16 cellular contexts compared by ENCODE assay signal in the genomic region with DNA sequence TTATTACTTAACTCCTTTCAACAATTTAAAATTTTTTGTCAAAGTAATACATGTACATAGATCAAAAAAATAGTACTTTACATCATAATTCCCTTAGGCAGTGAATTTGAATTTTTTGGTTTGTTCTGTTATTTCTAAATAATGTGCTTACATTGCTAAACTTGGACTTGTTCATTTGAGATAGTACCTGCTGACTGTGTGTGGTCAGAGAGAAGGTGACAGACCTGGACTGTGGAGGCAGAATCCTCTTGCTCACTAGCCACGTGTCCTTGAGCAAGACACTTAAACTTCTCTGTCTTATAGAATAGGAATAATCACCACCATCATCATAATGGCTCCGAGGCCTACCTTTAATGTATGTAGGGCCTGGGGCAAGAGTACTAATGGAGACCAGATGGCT.
"Had no signal": no experiment of that assay in that cellular context is flagged by ENCODE, and none has a peak within 500 bp of the region (broad histone marks: within the 10 kb centered on the region; RNA-seq: fewer than 3 reads in every experiment).

No MANE protein-coding gene starts in this region.

- H3K27ac ChIP-seq: adrenal gland, cardiac muscle cell, esophagus muscularis mucosa had no signal

- H3K36me3 ChIP-seq: adrenal gland, cardiac muscle cell had no signal

- ATAC-seq: activated naive CD4-positive, alpha-beta T cell treated with anti-CD3 and anti-CD28 coated beads, Interleukin-2, amount 50 U/mL, for 72 hours had no signal

- H3K9me3 Mint-ChIP-seq: activated naive CD4-positive, alpha-beta T cell treated with anti-CD3 and anti-CD28 coated beads, Interleukin-2, amount 50 U/mL, for 72 hours; nephron; stimulated activated naive CD8-positive, alpha-beta T cell treated with anti-CD3 and anti-CD28 coated beads, Interleukin-15, Interleukin-2, amounts not matched to agents 100 ng/mL and 50 ng/mL, for 24 hours had no signal

- DNase-seq: activated CD4-positive, alpha-beta T cell treated with anti-CD3 and anti-CD28 coated beads, Interleukin-2, amount 50 U/mL, for 4 hours; activated gamma-delta T cell treated with Interleukin-2 at 50 U/mL for 16 hours; adrenal gland; dermis blood vessel endothelial cell; effector memory CD4-positive, alpha-beta T cell; occipital lobe; right cardiac atrium; stimulated activated CD4-positive, alpha-beta T cell treated with anti-CD3 and anti-CD28 coated beads, Interleukin-15, amount 100 ng/mL, for 24 hours; stimulated activated CD4-positive, alpha-beta T cell treated with anti-CD3 and anti-CD28 coated beads, Interleukin-2, amount 100 ng/mL, for 48 hours; WERI-Rb-1 had no signal

- H3K4me3 ChIP-seq: adrenal gland, cardiac muscle cell, esophagus muscularis mucosa, lung had no signal

- H3K9me3 ChIP-seq: adrenal gland, esophagus muscularis mucosa had no signal

- H3K27ac Mint-ChIP-seq: activated naive CD4-positive, alpha-beta T cell treated with anti-CD3 and anti-CD28 coated beads, Interleukin-2, amount 50 U/mL, for 72 hours; stimulated activated naive CD8-positive, alpha-beta T cell treated with anti-CD3 and anti-CD28 coated beads, Interleukin-15, Interleukin-2, amounts not matched to agents 100 ng/mL and 50 ng/mL, for 24 hours had no signal

- H3K4me3 Mint-ChIP-seq: nephron; stimulated activated naive CD8-positive, alpha-beta T cell treated with anti-CD3 and anti-CD28 coated beads, Interleukin-15, Interleukin-2, amounts not matched to agents 100 ng/mL and 50 ng/mL, for 24 hours had no signal

- H3K27me3 ChIP-seq: adrenal gland, cardiac muscle cell, esophagus muscularis mucosa had no signal

- H3K36me3 Mint-ChIP-seq: activated naive CD4-positive, alpha-beta T cell treated with anti-CD3 and anti-CD28 coated beads, Interleukin-2, amount 50 U/mL, for 72 hours had no signal
